In genomic region chr6:106525111-106525884, GRCh38 we compare ENCODE assay signal across 8 cellular contexts.
DNase-seq lines count a peak whose midpoint lies in the region; ATAC-seq and TF ChIP-seq lines count a peak whose summit lies in the region.

No MANE protein-coding gene starts in this region.

- H3K27ac Mint-ChIP-seq in activated CD8-positive, alpha-beta T cell treated with anti-CD3 and anti-CD28 coated beads, Interleukin-2, amount 10 ng/mL, durations not matched to agents 7 days and 5 days = peak overlapping the region; percentile 89

- H3K27me3 ChIP-seq in neutrophil = no peaks in the 10 kb centered on the region

- no peak for TF ChIP-seq CTCF in neutrophil (IDR thresholded peaks at IDR 0.05)

- H3K4me3 Mint-ChIP-seq in activated T-cell treated with anti-CD3 and anti-CD28 coated beads, Interleukin-2, amount 50 U/mL, for 4 hours = peak overlapping the region; percentile 85
- peak overlapping the region; percentile 97 for H3K4me3 Mint-ChIP-seq in activated CD8-positive, alpha-beta T cell treated with anti-CD3 and anti-CD28 coated beads, Interleukin-2, amount 10 ng/mL, durations not matched to agents 7 days and 5 days

- POLR2A ChIA-PET in activated CD8-positive, alpha-beta T cell treated with anti-CD3 and anti-CD28 coated beads, Interleukin-2, amount 10 ng/mL, durations not matched to agents 7 days and 5 days (lab: Charles Lee) = interaction anchor here (1.9 to 7.5 kb wide), 2 partner anchors 9 to 14 kb away, joined by 6 to 146 read pairs; no protein-coding TSS in a partner anchor

- no peak for DNase-seq in activated T-cell treated with anti-CD3 and anti-CD28 coated beads, Interleukin-2, amount 50 U/mL, for 4 hours
- no peak for DNase-seq in activated T-cell treated with anti-CD3 and anti-CD28 coated beads, Interleukin-2, amount 50 U/mL, for 1 hour
- peak; percentile 44 for DNase-seq in activated CD8-positive, alpha-beta T cell treated with anti-CD3 and anti-CD28 coated beads, Interleukin-2, amount 10 ng/mL, durations not matched to agents 7 days and 5 days
- no peak for DNase-seq in HK-2 (ENCODE audit: unreplicated experiment)
- DNase-seq in activated CD4-positive, alpha-beta T cell treated with anti-CD3 and anti-CD28 coated beads for 48 hours = no peak

- peak; percentile 36 for ATAC-seq in activated T-cell treated with anti-CD3 and anti-CD28 coated beads, Interleukin-2, amount 50 U/mL, for 4 hours
- ATAC-seq in HG03097 (IDR thresholded peaks at IDR 0.05; ENCODE audit: low FRiP score, unreplicated experiment) (peak; percentile 33), HG02970 (IDR thresholded peaks at IDR 0.05; ENCODE audit: low FRiP score, unreplicated experiment) (no peak)
- peak; percentile 50 for ATAC-seq in activated CD8-positive, alpha-beta T cell treated with anti-CD3 and anti-CD28 coated beads, Interleukin-2, amount 10 ng/mL, durations not matched to agents 7 days and 5 days

- H3K27ac ChIP-seq in neutrophil = peak overlapping the region; percentile 92

- H3K4me3 ChIP-seq in neutrophil (ENCODE audit: low read depth in 1 of 2, low read length in 1 of 2) = peak overlapping the region in 1 of 2 experiments; percentile 59

- no peaks in the 10 kb centered on the region for H3K9me3 Mint-ChIP-seq in activated T-cell treated with anti-CD3 and anti-CD28 coated beads, Interleukin-2, amount 50 U/mL, for 4 hours
- H3K9me3 Mint-ChIP-seq in activated CD8-positive, alpha-beta T cell treated with anti-CD3 and anti-CD28 coated beads, Interleukin-2, amount 10 ng/mL, durations not matched to agents 7 days and 5 days (ENCODE audit: insufficient read depth) = no peaks in the 10 kb centered on the region

- peaks cover 73% of the 10 kb centered on the region for H3K4me1 Mint-ChIP-seq in activated T-cell treated with anti-CD3 and anti-CD28 coated beads, Interleukin-2, amount 50 U/mL, for 4 hours (ENCODE audit: low read depth)
- peaks cover 59% of the 10 kb centered on the region for H3K4me1 Mint-ChIP-seq in activated CD8-positive, alpha-beta T cell treated with anti-CD3 and anti-CD28 coated beads, Interleukin-2, amount 10 ng/mL, durations not matched to agents 7 days and 5 days (ENCODE audit: low read depth)

- H3K36me3 ChIP-seq in neutrophil = peaks cover 46% of the 10 kb centered on the region

- peaks cover 36% of the 10 kb centered on the region for H3K36me3 Mint-ChIP-seq in activated T-cell treated with anti-CD3 and anti-CD28 coated beads, Interleukin-2, amount 50 U/mL, for 4 hours (ENCODE audit: insufficient read depth)
- H3K36me3 Mint-ChIP-seq in activated CD8-positive, alpha-beta T cell treated with anti-CD3 and anti-CD28 coated beads, Interleukin-2, amount 10 ng/mL, durations not matched to agents 7 days and 5 days (ENCODE audit: low read depth) = peaks cover 65% of the 10 kb centered on the region

- H3K27me3 Mint-ChIP-seq in activated T-cell treated with anti-CD3 and anti-CD28 coated beads, Interleukin-2, amount 50 U/mL, for 4 hours (ENCODE audit: low read depth) = no peaks in the 10 kb centered on the region
- no peaks in the 10 kb centered on the region for H3K27me3 Mint-ChIP-seq in activated CD8-positive, alpha-beta T cell treated with anti-CD3 and anti-CD28 coated beads, Interleukin-2, amount 10 ng/mL, durations not matched to agents 7 days and 5 days (ENCODE audit: low read depth)

- H3K9me3 ChIP-seq in neutrophil = no peaks in the 10 kb centered on the region

- H3K4me1 ChIP-seq in neutrophil (ENCODE audit: control insufficient read depth in 1 of 2, insufficient read depth in 1 of 2, low read depth in 1 of 2, low read length in 1 of 2) = peaks cover 51 to 52% of the 10 kb centered on the region in 2 experiments

- CTCF ChIA-PET in activated CD8-positive, alpha-beta T cell treated with anti-CD3 and anti-CD28 coated beads, Interleukin-2, amount 10 ng/mL, durations not matched to agents 7 days and 5 days (lab: Charles Lee) = interaction anchor here (1.0 to 7.7 kb wide), 6 partner anchors 9 to 472 kb away, joined by 3 to 156 read pairs (median 6); no protein-coding TSS in a partner anchor
